In the genomic region with DNA sequence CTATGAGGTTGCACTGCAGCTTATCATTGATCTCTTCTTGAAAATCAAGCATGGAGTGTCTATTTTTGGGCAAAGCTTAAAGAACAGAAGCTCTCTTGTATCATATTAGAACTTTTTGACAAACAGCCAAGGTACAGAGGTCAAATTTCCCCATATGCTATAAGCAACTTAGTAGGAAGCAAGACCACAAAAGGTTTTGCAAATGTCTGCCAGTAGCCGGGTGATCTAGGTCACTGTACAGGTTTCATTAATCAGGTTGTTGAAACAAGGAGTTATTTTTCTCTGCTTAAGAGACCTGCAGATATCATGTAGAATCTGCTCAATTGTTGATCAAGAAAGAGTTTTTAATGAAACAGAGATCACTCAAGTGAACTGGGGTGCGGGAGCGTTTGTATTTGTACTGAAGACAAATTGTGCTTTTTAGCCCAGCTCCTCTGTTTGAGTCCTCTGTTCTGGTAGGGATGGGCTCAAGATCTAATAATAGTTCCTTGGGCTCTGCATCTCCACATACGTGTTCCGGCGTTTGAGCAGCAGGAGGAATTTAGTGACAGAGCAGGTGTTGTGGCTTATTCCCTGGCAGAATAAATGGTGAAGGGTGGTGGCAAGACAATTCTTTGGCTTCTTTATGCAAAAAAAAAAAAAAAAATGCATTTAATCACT, we compare ENCODE assay signal across 10 cellular contexts. TPM values are rescaled to one million over a fixed set of nuclear protein-coding genes. Genes with fewer than 3 reads are reported as not detected.
A peak's percentile ranks its signal among the peaks of the same experiment; 100 is the strongest.
DNase-seq lines count a peak whose midpoint lies in the region; ATAC-seq and TF ChIP-seq lines count a peak whose summit lies in the region.
"Had no signal": no experiment of that assay in that cellular context is flagged by ENCODE, and none has a peak within 500 bp of the region (broad histone marks: within the 10 kb centered on the region; RNA-seq: fewer than 3 reads in every experiment).

No MANE protein-coding gene starts in this region.

- 27 to 57% (median 36%) methylated on average over 6 of the region's 6 CpGs for WGBS in spleen, 5 donors

- TF ChIP-seq CTCF in activated B cell treated with CpG ODN at 0.5 μM for 24 hours (IDR thresholded peaks at IDR 0.05): no peak
- TF ChIP-seq CTCF in glutamatergic neuron (IDR thresholded peaks at IDR 0.05; ENCODE audit: partially characterized antibody, unreplicated experiment): no peak
- TF ChIP-seq CTCF in spleen (IDR thresholded peaks at IDR 0.05 in 8 of 11, conservative IDR thresholded peaks at IDR 0.05 in 3 of 11): no peak

- intact Hi-C loops in activated B cell treated with CpG ODN at 0.5 μM for 24 hours (cut with micrococcal nuclease): loop anchor here (5.0 to 10.0 kb wide), 2 partner anchors 737 to 1255 kb away; no protein-coding TSS in a partner anchor
- intact Hi-C loops in spleen (cut with DNase I; ENCODE audit: low total_unique reads): loop anchor here (5.0 kb wide), 1 partner anchor 1072 kb away; no protein-coding TSS in a partner anchor

- H3K4me3 Mint-ChIP-seq in activated B cell treated with CpG ODN at 0.5 μM for 24 hours (no peak overlapping the region), glutamatergic neuron (ENCODE audit: unreplicated experiment) (peak overlapping the region; percentile 100)

- in situ Hi-C loops in HAP-1 (cut with MboI; ENCODE audit: low sequenced_read_pairs): loop anchor here (10.0 kb wide), 1 partner anchor 1065 kb away; no protein-coding TSS in a partner anchor

- H3K4me1 Mint-ChIP-seq in activated B cell treated with CpG ODN at 0.5 μM for 24 hours (peaks cover 27% of the 10 kb centered on the region), glutamatergic neuron (ENCODE audit: low read depth, unreplicated experiment) (peaks cover 32% of the 10 kb centered on the region)

- CTCF ChIA-PET in activated B cell treated with CpG ODN at 0.5 μM for 24 hours (lab: Charles Lee): interaction anchor here (0.7 to 2.4 kb wide), 27 partner anchors 10 to 1071 kb away, joined by 3 to 40 read pairs (median 4); a partner anchor contains a TSS

- ATAC-seq in activated B cell treated with CpG ODN at 0.5 μM for 24 hours (ENCODE audit: low read depth) (no peak), HG03457 (IDR thresholded peaks at IDR 0.05; ENCODE audit: unreplicated experiment) (no peak), HG03175 (IDR thresholded peaks at IDR 0.05; ENCODE audit: unreplicated experiment) (no peak)
- ATAC-seq: mucosa of descending colon had no signal

- POLR2A ChIA-PET in activated B cell treated with CpG ODN at 0.5 μM for 24 hours (lab: Charles Lee): interaction anchor here (1.8 kb wide), 1 partner anchor 151 kb away, joined by 6 read pairs; no protein-coding TSS in a partner anchor

- H3K36me3 Mint-ChIP-seq in activated B cell treated with CpG ODN at 0.5 μM for 24 hours (ENCODE audit: low read depth): peaks cover 18% of the 10 kb centered on the region
- peaks cover 4% of the 10 kb centered on the region for H3K36me3 Mint-ChIP-seq in glutamatergic neuron (ENCODE audit: unreplicated experiment)
- H3K36me3 Mint-ChIP-seq: IgD-negative memory B cell had no signal

- H3K27ac Mint-ChIP-seq in activated B cell treated with CpG ODN at 0.5 μM for 24 hours: peak overlapping the region; percentile 4
- H3K27ac Mint-ChIP-seq in glutamatergic neuron (ENCODE audit: unreplicated experiment): peak overlapping the region; percentile 89

- no peak for TF ChIP-seq POLR2A in spleen (IDR thresholded peaks at IDR 0.05)

- H3K4me1 ChIP-seq in HAP-1 (peaks cover 41% of the 10 kb centered on the region), spleen (peaks cover 22 to 53% (median 46%) of the 10 kb centered on the region in 6 donors)

- peak overlapping the region; percentile 29 to 99 (median 98) for H3K27ac ChIP-seq in spleen

- no peaks in the 10 kb centered on the region for H3K27me3 Mint-ChIP-seq in activated B cell treated with CpG ODN at 0.5 μM for 24 hours
- peaks cover 11% of the 10 kb centered on the region for H3K27me3 Mint-ChIP-seq in glutamatergic neuron (ENCODE audit: unreplicated experiment)
- H3K27me3 Mint-ChIP-seq: IgD-negative memory B cell had no signal

- no peak overlapping the region for H3K4me3 ChIP-seq in HAP-1
- peak overlapping the region in 5 of 8 donors; percentile 79 to 95 (median 89) for H3K4me3 ChIP-seq in spleen
- H3K4me3 ChIP-seq: mucosa of descending colon had no signal

- H3K36me3 ChIP-seq in HAP-1 (replicated peaks): no peaks in the 10 kb centered on the region; the same call in 1 of the 2 replicates
- peaks cover 0 to 25% (median 0%) of the 10 kb centered on the region in 6 donors for H3K36me3 ChIP-seq in spleen

- H3K9me3 Mint-ChIP-seq in activated B cell treated with CpG ODN at 0.5 μM for 24 hours (no peaks in the 10 kb centered on the region), glutamatergic neuron (ENCODE audit: unreplicated experiment) (peaks cover 17% of the 10 kb centered on the region)
- H3K9me3 Mint-ChIP-seq: IgD-negative memory B cell had no signal

- H3K9me3 ChIP-seq in HAP-1: no peaks in the 10 kb centered on the region
- no peaks in the 10 kb centered on the region for H3K9me3 ChIP-seq in spleen
- H3K9me3 ChIP-seq: mucosa of descending colon had no signal

- H3K27me3 ChIP-seq in HAP-1 (ENCODE audit: low read depth) (no peaks in the 10 kb centered on the region), spleen (replicated peaks in 1 of 7) (no peaks in the 10 kb centered on the region)

- DNase-seq in AML-193 (lab: John Stamatoyannopoulos, UW) (peak; percentile 96 to 97), HAP-1 (ENCODE audit: low spot score in 2 of 2) (peak; percentile 25 to 32), activated B cell treated with CpG ODN at 0.5 μM for 24 hours (no peak), glutamatergic neuron (no peak), spleen (no peak), HuH-7 (ENCODE audit: low spot score) (no peak)

RNA-seq across cellular contexts. Expression of a gene that starts 4.3 kb away (rescaled TPM):
- total RNA-seq in activated B cell treated with CpG ODN at 0.5 μM for 24 hours (20.7 and 22.5 TPM in 2 replicates), glutamatergic neuron (ENCODE audit: unreplicated experiment) (66.5 TPM), spleen (100 to 1,000 TPM in 6 of 7 donors, 10 to 100 TPM in 1; 63.5 to 213 (median 172) TPM)
- 10 to 100 TPM; 12.9 to 34.6 (median 19.9) TPM for polyA plus RNA-seq in spleen

Comparison
In these comparisons a context has a peak if more than half of its experiments do, and no peak if none do; other contexts are left out.
1. DNase-seq: peak in AML-193 (2 of 2) and HAP-1 (2 of 2); none in activated B cell treated with CpG ODN at 0.5 μM for 24 hours (single experiment), glutamatergic neuron (single experiment), spleen (single experiment) and HuH-7 (single experiment).